ENCODE assay signal across 8 cellular contexts in the genomic region with DNA sequence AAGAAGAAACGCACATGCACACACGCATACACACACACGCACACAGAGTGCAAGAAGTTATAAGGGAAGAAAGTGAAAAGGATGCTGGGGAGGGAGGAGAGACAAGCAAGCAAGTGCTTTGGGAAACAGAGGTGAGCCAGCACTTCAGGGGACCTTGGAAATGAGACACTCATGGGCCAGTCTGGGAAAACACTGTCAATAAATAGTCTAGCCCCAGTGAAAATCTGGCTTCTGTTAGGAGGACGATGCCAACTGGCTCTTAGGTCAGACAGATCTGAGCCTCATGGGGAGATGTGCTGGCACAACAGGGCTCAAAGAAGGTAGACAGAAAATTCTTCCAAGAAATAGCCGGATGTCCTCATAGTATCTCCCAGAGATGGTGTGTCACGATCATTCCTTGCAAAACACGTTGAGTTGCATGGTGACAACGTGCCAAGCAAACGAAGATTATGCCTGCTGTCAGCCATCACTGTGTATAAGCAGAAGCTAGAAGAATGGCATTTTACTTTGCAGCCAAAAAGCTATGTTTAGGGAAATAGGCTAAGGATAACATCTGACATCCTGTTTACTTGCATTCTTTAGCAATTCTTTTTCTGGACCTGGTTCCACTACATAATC. TPM values are rescaled to one million over a fixed set of nuclear protein-coding genes. Genes with fewer than 3 reads are reported as not detected.
DNase-seq lines count a peak whose midpoint lies in the region; ATAC-seq, FAIRE-seq and TF ChIP-seq lines count a peak whose summit lies in the region.

No MANE protein-coding gene starts in this region.

- H3K27ac ChIP-seq in lower lobe of right lung: peak overlapping the region; percentile 73

- no peaks in the 10 kb centered on the region for H3K9me3 ChIP-seq in lower lobe of right lung

- peak overlapping the region; percentile 47 for H3K4me3 ChIP-seq in lower lobe of right lung

- H3K9me3 Mint-ChIP-seq in activated T-helper 1 cell treated with anti-CD3 and anti-CD28 coated beads, Interleukin-12 subunit alpha, Interleukin-12 subunit beta, Interleukin-2, Interleukin-4 antibody, amounts not matched to agents 30 ng/mL and 10 ng/mL and 1 ng/mL, durations not matched to agents 14 hours and 24 hours and 36 hours: no peaks in the 10 kb centered on the region

- H3K36me3 ChIP-seq in lower lobe of right lung: no peaks in the 10 kb centered on the region

- H3K36me3 Mint-ChIP-seq in activated T-helper 1 cell treated with anti-CD3 and anti-CD28 coated beads, Interleukin-12 subunit alpha, Interleukin-12 subunit beta, Interleukin-2, Interleukin-4 antibody, amounts not matched to agents 30 ng/mL and 10 ng/mL and 1 ng/mL, durations not matched to agents 14 hours and 24 hours and 36 hours (ENCODE audit: low read depth): peaks cover 8% of the 10 kb centered on the region

- H3K4me1 Mint-ChIP-seq in activated T-helper 1 cell treated with anti-CD3 and anti-CD28 coated beads, Interleukin-12 subunit alpha, Interleukin-12 subunit beta, Interleukin-2, Interleukin-4 antibody, amounts not matched to agents 30 ng/mL and 10 ng/mL and 1 ng/mL, durations not matched to agents 14 hours and 24 hours and 36 hours (ENCODE audit: low read depth): peaks cover 58% of the 10 kb centered on the region

- DNase-seq in AG08396 (ENCODE audit: low spot score) (peak; percentile 12), GM12891 (ENCODE audit: insufficient read length, low spot score) (no peak), lower lobe of right lung (no peak), NCI-H1417 (lab: John Stamatoyannopoulos, UW) (no peak), NCI-H2227 (lab: John Stamatoyannopoulos, UW; ENCODE audit: unreplicated experiment) (no peak)
- DNase-seq in activated T-helper 1 cell treated with anti-CD3 and anti-CD28 coated beads, Interleukin-12 subunit alpha, Interleukin-12 subunit beta, Interleukin-2, Interleukin-4 antibody, amounts not matched to agents 30 ng/mL and 10 ng/mL and 1 ng/mL, durations not matched to agents 14 hours and 24 hours and 36 hours (ENCODE audit: low spot score): no peak

- peak overlapping the region; percentile 95 for H3K27ac Mint-ChIP-seq in activated T-helper 1 cell treated with anti-CD3 and anti-CD28 coated beads, Interleukin-12 subunit alpha, Interleukin-12 subunit beta, Interleukin-2, Interleukin-4 antibody, amounts not matched to agents 30 ng/mL and 10 ng/mL and 1 ng/mL, durations not matched to agents 14 hours and 24 hours and 36 hours

- peak; percentile 91 for FAIRE-seq in GM12891 (lab: Jason Lieb, UNC)

- H3K27me3 ChIP-seq in lower lobe of right lung (ENCODE audit: low read depth): no peaks in the 10 kb centered on the region

- H3K4me3 Mint-ChIP-seq in activated T-helper 1 cell treated with anti-CD3 and anti-CD28 coated beads, Interleukin-12 subunit alpha, Interleukin-12 subunit beta, Interleukin-2, Interleukin-4 antibody, amounts not matched to agents 30 ng/mL and 10 ng/mL and 1 ng/mL, durations not matched to agents 14 hours and 24 hours and 36 hours: peak overlapping the region; percentile 93

- TF ChIP-seq CTCF in lower lobe of right lung (IDR thresholded peaks at IDR 0.05): no peak

- no peaks in the 10 kb centered on the region for H3K27me3 Mint-ChIP-seq in activated T-helper 1 cell treated with anti-CD3 and anti-CD28 coated beads, Interleukin-12 subunit alpha, Interleukin-12 subunit beta, Interleukin-2, Interleukin-4 antibody, amounts not matched to agents 30 ng/mL and 10 ng/mL and 1 ng/mL, durations not matched to agents 14 hours and 24 hours and 36 hours (ENCODE audit: insufficient read depth)

- intact Hi-C loops in activated T-helper 1 cell treated with anti-CD3 and anti-CD28 coated beads, Interleukin-12 subunit alpha, Interleukin-12 subunit beta, Interleukin-2, Interleukin-4 antibody, amounts not matched to agents 30 ng/mL and 10 ng/mL and 1 ng/mL, durations not matched to agents 14 hours and 24 hours and 36 hours (cut with micrococcal nuclease): loop anchor here (2.0 to 5.0 kb wide), 2 partner anchors 30 to 86 kb away; no protein-coding TSS in a partner anchor
- intact Hi-C loops in lower lobe of right lung (cut with DNase I): no loop called here

- ATAC-seq in lower lobe of right lung (peak; percentile 21 to 39), HG03571 (IDR thresholded peaks at IDR 0.05; ENCODE audit: unreplicated experiment) (no peak), GM18861 (IDR thresholded peaks at IDR 0.05; ENCODE audit: unreplicated experiment) (no peak)

- no peak for TF ChIP-seq POLR2A in GM12891 (IDR thresholded peaks at IDR 0.05; ENCODE audit: low read depth, low read length)

- peaks cover 10% of the 10 kb centered on the region for H3K4me1 ChIP-seq in lower lobe of right lung

TF ChIP-seq in GM12891, 5 proteins besides CTCF, POLR2A, EP300 and RAD21:
- TF ChIP-seq SPI1 (IDR thresholded peaks at IDR 0.05; ENCODE audit: low read depth, low read length): no peak
- no peak for TF ChIP-seq TAF1 (IDR thresholded peaks at IDR 0.05; ENCODE audit: low read depth, low read length)
- no peak for TF ChIP-seq POU2F2 (IDR thresholded peaks at IDR 0.05; ENCODE audit: low read depth, low read length)
- no peak for TF ChIP-seq POLR2AphosphoS5 (IDR thresholded peaks at IDR 0.05; ENCODE audit: low read depth, low read length)
- no peak for TF ChIP-seq PAX5 (IDR thresholded peaks at IDR 0.05; ENCODE audit: insufficient read depth, low read length, severe bottlenecking)

RNA-seq across cellular contexts. Expression of a gene that starts 0.6 kb away (rescaled TPM):
- 10.1 TPM for polyA plus RNA-seq in GM12891 (2012; ENCODE audit: low read depth, missing spikeins)
- 39.8 and 40.8 TPM in 2 replicates for total RNA-seq in activated T-helper 1 cell treated with anti-CD3 and anti-CD28 coated beads, Interleukin-12 subunit alpha, Interleukin-12 subunit beta, Interleukin-2, Interleukin-4 antibody, amounts not matched to agents 30 ng/mL and 10 ng/mL and 1 ng/mL, durations not matched to agents 14 hours and 24 hours and 36 hours
- total RNA-seq in lower lobe of right lung: 33.7 TPM

Comparison
In these comparisons a context has a peak if more than half of its experiments do, and no peak if none do; other contexts are left out.
1. ATAC-seq: peak in lower lobe of right lung (2 of 2); none in HG03571 (single experiment) and GM18861 (single experiment).